ENCODE assay signal across 9 cellular contexts in genomic region chr16:87954361-87954760, GRCh38. TPM values are rescaled to one million over a fixed set of nuclear protein-coding genes. Genes with fewer than 3 reads are reported as not detected.
DNase-seq lines count a peak whose midpoint lies in the region; ATAC-seq and TF ChIP-seq lines count a peak whose summit lies in the region.
"Had no signal": no experiment of that assay in that cellular context is flagged by ENCODE, and none has a peak within 500 bp of the region (broad histone marks: within the 10 kb centered on the region; RNA-seq: fewer than 3 reads in every experiment).

No MANE protein-coding gene starts in this region.

- no peak overlapping the region for H2AFZ ChIP-seq in OCI-LY7 (ENCODE audit: low read length)

- 95 to 96% methylated on average over 8 to 14 of the region's 14 CpGs for WGBS in endodermal cell (ENCODE audit: insufficient coverage in 1 of 2, insufficient read length in 1 of 2), 2 experiments

- H3K4me2 ChIP-seq in OCI-LY7 (ENCODE audit: low read length) = peak overlapping the region; percentile 97; the same call in 1 of the 2 replicates

- H3K36me3 ChIP-seq in OCI-LY7 (ENCODE audit: insufficient read depth, low read length) = peaks cover 47% of the 10 kb centered on the region; the same call in 1 of the 2 replicates
- H3K36me3 ChIP-seq in endodermal cell (ENCODE audit: control insufficient read depth, insufficient read depth, low read length) = peaks cover 25% of the 10 kb centered on the region
- peaks cover 16% of the 10 kb centered on the region for H3K36me3 ChIP-seq in neutrophil

- DNase-seq in CD1c-positive myeloid dendritic cell (ENCODE audit: extremely low spot score) (peak; percentile 84), OCI-LY7 (ENCODE audit: low spot score) (no peak), endodermal cell (peak; percentile 39), DMS 273 treated with DMSO at 0.1 percent for 48 hours (lab: John Stamatoyannopoulos, UW) (no peak), COLO668 (lab: John Stamatoyannopoulos, UW; ENCODE audit: unreplicated experiment) (no peak), NCI-H446 treated with DMSO at 0.1 percent for 48 hours (lab: John Stamatoyannopoulos, UW) (no peak)
- DNase-seq: NCI-H510A had no signal

- peaks cover 76% of the 10 kb centered on the region for H3K79me2 ChIP-seq in OCI-LY7 (ENCODE audit: insufficient read depth, low read depth, low read length)

- no TSS peak for BruUV-seq in OCI-LY7 (replicated peaks; lab: Mats Ljungman, UMichigan)

- H3K4me1 ChIP-seq in OCI-LY7 (ENCODE audit: insufficient read depth, low read length, poor library complexity, severe bottlenecking) (peaks cover 48% of the 10 kb centered on the region), endodermal cell (ENCODE audit: control insufficient read depth, insufficient read depth, low read length) (no peaks in the 10 kb centered on the region), neutrophil (ENCODE audit: control insufficient read depth in 1 of 2, insufficient read depth in 1 of 2, low read depth in 1 of 2, low read length in 1 of 2) (peaks cover 71% of the 10 kb centered on the region in 2 experiments)

- ATAC-seq in GM18520 (IDR thresholded peaks at IDR 0.05; ENCODE audit: unreplicated experiment) = no peak

- no peak overlapping the region for H3K4me3 Mint-ChIP-seq in endodermal cell

- POLR2A ChIA-PET in OCI-LY7 (lab: Charles Lee) = interaction anchor here (1.0 kb wide), 1 partner anchor 19 kb away, joined by 3 read pairs; no protein-coding TSS in a partner anchor

- no peak overlapping the region for H3K27ac ChIP-seq in OCI-LY7 (ENCODE audit: low read depth, low read length, poor library complexity, severe bottlenecking)
- H3K27ac ChIP-seq in endodermal cell (ENCODE audit: low read depth, low read length) = no peak overlapping the region
- H3K27ac ChIP-seq in neutrophil = peak overlapping the region; percentile 100

- CTCF ChIA-PET in OCI-LY7 (lab: Charles Lee; ENCODE audit: unreplicated experiment) = no interaction called here

- peaks cover 20% of the 10 kb centered on the region for H3K4me1 Mint-ChIP-seq in endodermal cell

- H3K9me3 Mint-ChIP-seq in endodermal cell = no peaks in the 10 kb centered on the region

- peaks cover 6% of the 10 kb centered on the region; the same call in 1 of the 2 replicates for H4K20me1 ChIP-seq in OCI-LY7 (ENCODE audit: insufficient read depth, low read length)

- no peak overlapping the region for H3K27ac Mint-ChIP-seq in endodermal cell

- H3K36me3 Mint-ChIP-seq in endodermal cell (ENCODE audit: low read depth) = peaks cover 27% of the 10 kb centered on the region

- no peak overlapping the region for H3K4me3 ChIP-seq in OCI-LY7 (ENCODE audit: low read depth, low read length, poor library complexity, severe bottlenecking)
- H3K4me3 ChIP-seq in endodermal cell (ENCODE audit: low read length) = no peak overlapping the region
- H3K4me3 ChIP-seq in neutrophil (ENCODE audit: low read depth in 1 of 2, low read length in 1 of 2) = peak overlapping the region; percentile 96

- H3K27me3 Mint-ChIP-seq in endodermal cell (ENCODE audit: insufficient read depth) = no peaks in the 10 kb centered on the region

- H3K27me3 ChIP-seq in endodermal cell (ENCODE audit: control insufficient read depth, insufficient read depth, low read length, poor library complexity, severe bottlenecking) (no peaks in the 10 kb centered on the region), neutrophil (no peaks in the 10 kb centered on the region)

- intact Hi-C loops in OCI-LY7 (cut with micrococcal nuclease; ENCODE audit: unreplicated experiment) = loop anchor here (10.0 kb wide), 1 partner anchor 600 kb away; no protein-coding TSS in a partner anchor

- no peaks in the 10 kb centered on the region for H3K9me2 ChIP-seq in OCI-LY7 (ENCODE audit: insufficient read depth, low read length)

- no peak overlapping the region for H3K9ac ChIP-seq in endodermal cell (ENCODE audit: extremely low read depth, low read length, poor library complexity, severe bottlenecking)

- H3K9me3 ChIP-seq in OCI-LY7 (ENCODE audit: low read length) (no peaks in the 10 kb centered on the region), endodermal cell (ENCODE audit: control insufficient read depth, low read length) (no peaks in the 10 kb centered on the region), neutrophil (no peaks in the 10 kb centered on the region)

- no peak for TF ChIP-seq CTCF in OCI-LY7 (conservative IDR thresholded peaks at IDR 0.05; ENCODE audit: low read length)
- no peak for TF ChIP-seq CTCF in endodermal cell (conservative IDR thresholded peaks at IDR 0.05)
- TF ChIP-seq CTCF in neutrophil (IDR thresholded peaks at IDR 0.05) = no peak

RNA-seq across cellular contexts. Expression of gene BANP, which starts 3.1 kb away (rescaled TPM):
- total RNA-seq in OCI-LY7 (2014; rRNA removed; shearing (Covaris generic)) = 37.1 and 39.6 TPM in 2 replicates
- 55.8 and 58.0 TPM in 2 replicates for total RNA-seq in OCI-LY7 (2022)
- total RNA-seq in endodermal cell = 10 to 100 TPM; 39.5 to 45.5 TPM
- polyA plus RNA-seq in endodermal cell (2013, experiment 1 of 2) = 23.8 TPM
- 20.0 TPM for polyA plus RNA-seq in endodermal cell (2013, experiment 2 of 2)

RNA-seq across cellular contexts. Expression of gene CA5A, which starts 18.0 kb away (rescaled TPM):
- total RNA-seq in OCI-LY7 (2014; rRNA removed; shearing (Covaris generic)) = not detected in 2 replicates
- total RNA-seq in OCI-LY7 (2022) (not detected in 2 replicates), endodermal cell (not detected)
- polyA plus RNA-seq in endodermal cell (2013, experiment 1 of 2) = not detected
- polyA plus RNA-seq in endodermal cell (2013, experiment 2 of 2) = not detected

Comparison
In these comparisons a context has a peak if more than half of its experiments do, and no peak if none do; other contexts are left out.
1. DNase-seq: peak in CD1c-positive myeloid dendritic cell (single experiment) and endodermal cell (single experiment); none in OCI-LY7 (single experiment), DMS 273 treated with DMSO at 0.1 percent for 48 hours (single experiment), COLO668 (single experiment) and NCI-H446 treated with DMSO at 0.1 percent for 48 hours (single experiment).
2. H3K4me3 ChIP-seq: peak in neutrophil (2 of 2); none in OCI-LY7 (single experiment) and endodermal cell (single experiment).